ENCODE assay signal across 1 cellular context in genomic region chr17:82781894-82782274, GRCh38.
TF ChIP-seq lines count a peak whose summit lies in the region.

No MANE protein-coding gene starts in this region.

TF ChIP-seq in HepG2, 621 proteins besides CTCF, POLR2A, EP300 and RAD21 (continued from another document and continues in another):
- TF ChIP-seq ZBTB10 (CRISPR knock-in tag; IDR thresholded peaks at IDR 0.05; ENCODE audit: borderline replicate concordance): no peak
- no peak for TF ChIP-seq ZFAT (CRISPR knock-in tag; conservative IDR thresholded peaks at IDR 0.05)
- TF ChIP-seq ZNF510 (CRISPR knock-in tag; IDR thresholded peaks at IDR 0.05; ENCODE audit: low read depth): no peak
- TF ChIP-seq ZBTB2 (CRISPR knock-in tag; IDR thresholded peaks at IDR 0.05; ENCODE audit: low read depth): no peak
- 0 out of 2 replicates have a peak, but pooled peaks have one; percentile 22 for TF ChIP-seq FOSL2 (CRISPR knock-in tag; IDR thresholded peaks at IDR 0.05)
- TF ChIP-seq YEATS2 (CRISPR knock-in tag; IDR thresholded peaks at IDR 0.05; ENCODE audit: borderline replicate concordance): peak; percentile 41; the same call in 1 of the 2 replicates
- no peak for TF ChIP-seq ZNF773 (CRISPR knock-in tag; IDR thresholded peaks at IDR 0.05; ENCODE audit: borderline replicate concordance)
- 0 out of 2 replicates have a peak, but pooled peaks have one; percentile 25 for TF ChIP-seq PHF8 (CRISPR knock-in tag; IDR thresholded peaks at IDR 0.05)
- no peak for TF ChIP-seq BCL3 (CRISPR knock-in tag; IDR thresholded peaks at IDR 0.05)
- TF ChIP-seq CAMTA2 (CRISPR knock-in tag; IDR thresholded peaks at IDR 0.05; ENCODE audit: borderline replicate concordance): no peak
- TF ChIP-seq NRL (CRISPR knock-in tag; IDR thresholded peaks at IDR 0.05; ENCODE audit: borderline replicate concordance): peak; percentile 17; the same call in 1 of the 2 replicates
- TF ChIP-seq RFX1 (IDR thresholded peaks at IDR 0.05): no peak
- TF ChIP-seq ZMYM4 (CRISPR knock-in tag; IDR thresholded peaks at IDR 0.05): no peak
- no peak for TF ChIP-seq ZNF557 (CRISPR knock-in tag; IDR thresholded peaks at IDR 0.05)
- TF ChIP-seq HOXA9 (CRISPR knock-in tag; IDR thresholded peaks at IDR 0.05; ENCODE audit: borderline replicate concordance): no peak
- TF ChIP-seq PPARG (CRISPR knock-in tag; conservative IDR thresholded peaks at IDR 0.05): no peak
- no peak for TF ChIP-seq ZNF816 (CRISPR knock-in tag; IDR thresholded peaks at IDR 0.05; ENCODE audit: borderline replicate concordance)
- peak; percentile 89 for TF ChIP-seq KDM3A (CRISPR knock-in tag; IDR thresholded peaks at IDR 0.05; ENCODE audit: low read depth)
- peak in 1 of 2 experiments; percentile 54; a peak in 1 of 4 replicates for TF ChIP-seq KLF16 (CRISPR knock-in tag; IDR thresholded peaks at IDR 0.05)
- no peak for TF ChIP-seq ZNF263 (CRISPR knock-in tag; IDR thresholded peaks at IDR 0.05)
- TF ChIP-seq IRF9 (CRISPR knock-in tag; IDR thresholded peaks at IDR 0.05; ENCODE audit: borderline replicate concordance): 0 out of 2 replicates have a peak, but pooled peaks have one; percentile 37
- TF ChIP-seq MXI1 (IDR thresholded peaks at IDR 0.05; ENCODE audit: borderline replicate concordance, low read depth, low read length): no peak
- TF ChIP-seq RXRA (CRISPR knock-in tag; IDR thresholded peaks at IDR 0.05): 0 out of 2 replicates have a peak, but pooled peaks have one; percentile 19
- TF ChIP-seq BHLHE40 (IDR thresholded peaks at IDR 0.05; ENCODE audit: low read length): peak; percentile 40; the same call in 1 of the 2 replicates
- TF ChIP-seq POLR2AphosphoS2 (IDR thresholded peaks at IDR 0.05; ENCODE audit: low read depth, low read length): no peak
- TF ChIP-seq HHEX (CRISPR knock-in tag; IDR thresholded peaks at IDR 0.05): no peak
- TF ChIP-seq TIGD3 (CRISPR knock-in tag; IDR thresholded peaks at IDR 0.05; ENCODE audit: borderline replicate concordance): no peak
- no peak for TF ChIP-seq ZNF232 (CRISPR knock-in tag; IDR thresholded peaks at IDR 0.05; ENCODE audit: borderline replicate concordance)
- TF ChIP-seq CBFB (CRISPR knock-in tag; IDR thresholded peaks at IDR 0.05): 0 out of 2 replicates have a peak, but pooled peaks have one; percentile 21
- TF ChIP-seq MEIS2 (CRISPR knock-in tag; IDR thresholded peaks at IDR 0.05): no peak
- TF ChIP-seq ZNF30 (CRISPR knock-in tag; IDR thresholded peaks at IDR 0.05): no peak
- TF ChIP-seq SMAD1 (CRISPR knock-in tag; IDR thresholded peaks at IDR 0.05; ENCODE audit: borderline replicate concordance, low read depth): no peak
- TF ChIP-seq TEAD3 (CRISPR knock-in tag; optimal IDR thresholded peaks at IDR 0.05; ENCODE audit: borderline replicate concordance): no peak
- peak; percentile 19; the same call in 1 of the 2 replicates for TF ChIP-seq PHF21A (CRISPR knock-in tag; IDR thresholded peaks at IDR 0.05)
- peak; percentile 23 for TF ChIP-seq YY1 (IDR thresholded peaks at IDR 0.05; ENCODE audit: insufficient read depth, insufficient replicate concordance, low read depth, low read length)
- TF ChIP-seq ZNF441 (CRISPR knock-in tag; IDR thresholded peaks at IDR 0.05; ENCODE audit: borderline replicate concordance): no peak
- TF ChIP-seq ZBTB7B (CRISPR knock-in tag; IDR thresholded peaks at IDR 0.05): no peak
- TF ChIP-seq HNRNPK (IDR thresholded peaks at IDR 0.05; ENCODE audit: low read depth, low read length, poor library complexity, severe bottlenecking): no peak
- no peak for TF ChIP-seq ZNF101 (CRISPR knock-in tag; IDR thresholded peaks at IDR 0.05; ENCODE audit: borderline replicate concordance, low read depth)
- no peak for TF ChIP-seq NR2F1 (CRISPR knock-in tag; IDR thresholded peaks at IDR 0.05)
- TF ChIP-seq PRMT3 (CRISPR knock-in tag; IDR thresholded peaks at IDR 0.05; ENCODE audit: borderline replicate concordance, low read depth): no peak
- no peak for TF ChIP-seq ATF5 (CRISPR knock-in tag; IDR thresholded peaks at IDR 0.05; ENCODE audit: low read depth)
- TF ChIP-seq KDM5B (CRISPR knock-in tag; IDR thresholded peaks at IDR 0.05; ENCODE audit: borderline replicate concordance): peak; percentile 51; the same call in 1 of the 2 replicates
- TF ChIP-seq ZNF768 (CRISPR knock-in tag; IDR thresholded peaks at IDR 0.05): peak; percentile 51; the same call in 1 of the 2 replicates
- no peak for TF ChIP-seq ZNF569 (CRISPR knock-in tag; IDR thresholded peaks at IDR 0.05; ENCODE audit: borderline replicate concordance)
- TF ChIP-seq ZNF350 (CRISPR knock-in tag; IDR thresholded peaks at IDR 0.05; ENCODE audit: borderline replicate concordance, low read depth): peak; percentile 21; the same call in 1 of the 2 replicates
- TF ChIP-seq PHF20 (CRISPR knock-in tag; IDR thresholded peaks at IDR 0.05): no peak; the same call in 1 of the 2 replicates
- no peak for TF ChIP-seq MXD3 (CRISPR knock-in tag; IDR thresholded peaks at IDR 0.05)
- 0 out of 2 replicates have a peak, but pooled peaks have one; percentile 42 for TF ChIP-seq ZFP37 (CRISPR knock-in tag; IDR thresholded peaks at IDR 0.05; ENCODE audit: borderline replicate concordance)
- TF ChIP-seq AHR (CRISPR knock-in tag; IDR thresholded peaks at IDR 0.05): 0 out of 2 replicates have a peak, but pooled peaks have one; percentile 62
- no peak for TF ChIP-seq ZNF749 (CRISPR knock-in tag; IDR thresholded peaks at IDR 0.05; ENCODE audit: borderline replicate concordance)
- TF ChIP-seq RERE (CRISPR knock-in tag; IDR thresholded peaks at IDR 0.05; ENCODE audit: low read depth): no peak
- TF ChIP-seq ZNF883 (CRISPR knock-in tag; IDR thresholded peaks at IDR 0.05; ENCODE audit: not compliant biosample characterization): peak; percentile 83
- peak; percentile 47 to 59; a peak in 2 of 4 replicates for TF ChIP-seq HMGXB4 (CRISPR knock-in tag; IDR thresholded peaks at IDR 0.05; ENCODE audit: borderline replicate concordance in 1 of 2, low read depth in 1 of 2)
